Comparison of ENCODE assay signal across 8 cellular contexts in the genomic region with DNA sequence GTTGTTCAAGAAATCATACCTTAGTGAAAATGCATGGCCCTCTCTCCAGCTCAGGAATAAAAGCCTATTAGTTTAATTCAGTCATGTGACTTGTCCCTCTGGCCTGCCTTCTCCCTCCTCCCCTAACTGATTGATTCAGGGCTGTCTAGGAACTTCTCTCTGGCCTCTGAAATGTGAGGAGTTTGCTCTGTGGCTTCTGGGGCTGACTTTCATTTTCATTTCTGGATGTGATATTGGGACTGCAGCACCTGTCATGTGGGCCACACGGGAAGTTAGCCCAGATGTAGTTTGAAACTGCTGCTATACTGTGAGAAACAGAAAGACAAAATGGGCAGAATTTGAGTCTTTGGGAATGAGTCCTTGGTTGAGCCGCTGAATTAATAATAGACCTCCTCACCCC.
DNase-seq lines count a peak whose midpoint lies in the region; ATAC-seq lines count a peak whose summit lies in the region.

No MANE protein-coding gene starts in this region.

- peak; percentile 97 for ATAC-seq in HG02759 (IDR thresholded peaks at IDR 0.05; ENCODE audit: unreplicated experiment)

- DNase-seq in NCI-H82 (lab: John Stamatoyannopoulos, UW) (peak; percentile 39), NCI-H82 treated with DMSO at 0.1 percent for 48 hours (lab: John Stamatoyannopoulos, UW; ENCODE audit: unreplicated experiment) (no peak), NCI-H2029 (lab: John Stamatoyannopoulos, UW) (peak; percentile 76), activated T-cell treated with anti-CD3 and anti-CD28 coated beads for 4 hours (peak; percentile 30), iPS-NIHi11 (ENCODE audit: low spot score) (peak; percentile 19), NCI-H187 treated with DMSO at 0.1 percent for 48 hours (lab: John Stamatoyannopoulos, UW) (no peak)
- peak; percentile 7 to 12 for DNase-seq in stimulated activated CD8-positive, alpha-beta memory T cell treated with anti-CD3 and anti-CD28 coated beads, Interleukin-7, amount 100 ng/mL, for 1 hour (ENCODE audit: low read depth in 2 of 2)

Comparison
In these comparisons a context has a peak if more than half of its experiments do, and no peak if none do; other contexts are left out.
1. DNase-seq: peak in NCI-H82 (single experiment), NCI-H2029 (single experiment), activated T-cell treated with anti-CD3 and anti-CD28 coated beads for 4 hours (single experiment), iPS-NIHi11 (single experiment) and stimulated activated CD8-positive, alpha-beta memory T cell treated with anti-CD3 and anti-CD28 coated beads, Interleukin-7, amount 100 ng/mL, for 1 hour (2 of 2); none in NCI-H82 treated with DMSO at 0.1 percent for 48 hours (single experiment) and NCI-H187 treated with DMSO at 0.1 percent for 48 hours (single experiment).